Comparison of ENCODE assay signal across 10 cellular contexts in genomic region chr17:75679706-75680201, GRCh38. TPM values are rescaled to one million over a fixed set of nuclear protein-coding genes. Genes with fewer than 3 reads are reported as not detected.
A peak's percentile ranks its signal among the peaks of the same experiment; 100 is the strongest.
DNase-seq lines count a peak whose midpoint lies in the region; ATAC-seq and TF ChIP-seq lines count a peak whose summit lies in the region.
"Had no signal": no experiment of that assay in that cellular context is flagged by ENCODE, and none has a peak within 500 bp of the region (broad histone marks: within the 10 kb centered on the region; RNA-seq: fewer than 3 reads in every experiment).

No MANE protein-coding gene starts in this region.

- peaks cover 62% of the 10 kb centered on the region for H3K36me3 ChIP-seq in SJSA1

- DNase-seq in EH (ENCODE audit: low read depth) (peak; percentile 81), SJSA1 (ENCODE audit: low read depth in 1 of 2, low spot score in 2 of 2) (peak; percentile 82 to 86), head of caudate nucleus (peak in 26 of 42 donors; percentile 27 to 85 (median 57)), retinal pigment epithelial cell (ENCODE audit: low read depth) (no peak), HEK293T (ENCODE audit: extremely low spot score) (no peak), GM13976 (ENCODE audit: low spot score) (no peak)
- DNase-seq: GOT3, T-helper 1 cell had no signal

- ATAC-seq in HG03025 (IDR thresholded peaks at IDR 0.05; ENCODE audit: low FRiP score, unreplicated experiment) = no peak
- ATAC-seq in HG02623 (IDR thresholded peaks at IDR 0.05; ENCODE audit: unreplicated experiment) = no peak

- POLR2A ChIA-PET in HEK293T (lab: Yijun Ruan, JAX) = no interaction called here

- CTCF ChIA-PET in HEK293T (lab: Yijun Ruan, JAX) = interaction anchor here (1.0 to 1.7 kb wide), 2 partner anchors 24 to 68 kb away, joined by 6 to 8 read pairs; no protein-coding TSS in a partner anchor

- no peaks in the 10 kb centered on the region for H3K9me3 ChIP-seq in SJSA1 (replicated peaks)

- H3K4me1 ChIP-seq in SJSA1 (replicated peaks) = peaks cover 42% of the 10 kb centered on the region

- peak overlapping the region; percentile 25 for H3K27ac ChIP-seq in SJSA1

- H3K4me3 ChIP-seq in SJSA1 (no peak overlapping the region), retinal pigment epithelial cell (ENCODE audit: low read length) (no peak overlapping the region)

- in situ Hi-C loops in GM13976 (cut with MboI; ENCODE audit: low sequenced_read_pairs, unreplicated experiment) = no loop called here

- intact Hi-C loops in head of caudate nucleus (cut with DNase I) = loop anchor here (5.0 kb wide), 1 partner anchor 73 kb away; no protein-coding TSS in a partner anchor

- TF ChIP-seq CTCF in retinal pigment epithelial cell (conservative IDR thresholded peaks at IDR 0.05; ENCODE audit: low read depth, low read length) (peak; percentile 36), GM13976 (IDR thresholded peaks at IDR 0.05; ENCODE audit: borderline replicate concordance, control extremely low read depth, extremely low read depth, insufficient read depth, missing control alignments) (no peak)

- no peaks in the 10 kb centered on the region for H3K27me3 ChIP-seq in SJSA1 (replicated peaks)

TF ChIP-seq in HEK293T, 16 proteins besides CTCF, POLR2A, EP300 and RAD21:
- TF ChIP-seq HDGF (IDR thresholded peaks at IDR 0.05; ENCODE audit: borderline replicate concordance) = no peak
- TF ChIP-seq NFRKB (IDR thresholded peaks at IDR 0.05) = no peak
- TF ChIP-seq CTBP1 (IDR thresholded peaks at IDR 0.05; ENCODE audit: borderline replicate concordance) = no peak
- TF ChIP-seq ELF4 (IDR thresholded peaks at IDR 0.05) = no peak
- TF ChIP-seq TARDBP (IDR thresholded peaks at IDR 0.05) = no peak
- no peak for TF ChIP-seq L3MBTL2 (conservative IDR thresholded peaks at IDR 0.05)
- TF ChIP-seq FOXM1 (IDR thresholded peaks at IDR 0.05; ENCODE audit: borderline replicate concordance) = no peak
- TF ChIP-seq FOXK2 (IDR thresholded peaks at IDR 0.05) = no peak
- no peak for TF ChIP-seq FOXA1 (IDR thresholded peaks at IDR 0.05)
- TF ChIP-seq SP1 (IDR thresholded peaks at IDR 0.05) = no peak
- no peak for TF ChIP-seq BHLHE40 (IDR thresholded peaks at IDR 0.05; ENCODE audit: borderline replicate concordance)
- no peak for TF ChIP-seq LEF1 (IDR thresholded peaks at IDR 0.05; ENCODE audit: borderline replicate concordance)
- TF ChIP-seq ARNT (IDR thresholded peaks at IDR 0.05) = no peak
TF ChIP-seq in HEK293T: peak in this region for 0.

RNA-seq across cellular contexts. Expression of gene SAP30BP, which starts 12.6 kb away (rescaled TPM):
- 90.5 and 208 TPM in 2 replicates for total RNA-seq in SJSA1 (2014; rRNA removed; shearing (Covaris generic))

RNA-seq across cellular contexts. Expression of gene RECQL5, which starts 12.8 kb away (rescaled TPM):
- total RNA-seq in SJSA1 (2014; rRNA removed; shearing (Covaris generic)) = 15.7 and 19.5 TPM in 2 replicates

RNA-seq across cellular contexts. Expression of gene ITGB4, which starts 41.5 kb away (rescaled TPM):
- total RNA-seq in SJSA1 (2014; rRNA removed; shearing (Covaris generic)) = not detected in 2 replicates

RNA-seq across cellular contexts. Expression of gene SMIM5, which starts 46.5 kb away (rescaled TPM):
- 0.05 TPM in 1 of 2 replicates, not detected in the other for total RNA-seq in SJSA1 (2014; rRNA removed; shearing (Covaris generic))

Comparison
In these comparisons a context has a peak if more than half of its experiments do, and no peak if none do; other contexts are left out.
1. DNase-seq: peak in EH (single experiment), SJSA1 (2 of 2) and head of caudate nucleus (26 of 42); none in retinal pigment epithelial cell (single experiment), HEK293T (single experiment) and GM13976 (single experiment).